In genomic region chr2:107627926-107628325, GRCh38 we compare ENCODE assay signal across 8 cellular contexts.
"Had no signal": no experiment of that assay in that cellular context is flagged by ENCODE, and none has a peak within 500 bp of the region (broad histone marks: within the 10 kb centered on the region; RNA-seq: fewer than 3 reads in every experiment).

No MANE protein-coding gene starts in this region.

- FAIRE-seq: G401.6, GM12878, GM12891, GM12892, GM18507, GM19239 had no signal

- H3K4me3 ChIP-seq: GM12878 had no signal

- DNase-seq: GDM1, GF-D8 had no signal

- ATAC-seq: GM12878 had no signal
